7 cellular contexts compared by ENCODE assay signal in the genomic region with DNA sequence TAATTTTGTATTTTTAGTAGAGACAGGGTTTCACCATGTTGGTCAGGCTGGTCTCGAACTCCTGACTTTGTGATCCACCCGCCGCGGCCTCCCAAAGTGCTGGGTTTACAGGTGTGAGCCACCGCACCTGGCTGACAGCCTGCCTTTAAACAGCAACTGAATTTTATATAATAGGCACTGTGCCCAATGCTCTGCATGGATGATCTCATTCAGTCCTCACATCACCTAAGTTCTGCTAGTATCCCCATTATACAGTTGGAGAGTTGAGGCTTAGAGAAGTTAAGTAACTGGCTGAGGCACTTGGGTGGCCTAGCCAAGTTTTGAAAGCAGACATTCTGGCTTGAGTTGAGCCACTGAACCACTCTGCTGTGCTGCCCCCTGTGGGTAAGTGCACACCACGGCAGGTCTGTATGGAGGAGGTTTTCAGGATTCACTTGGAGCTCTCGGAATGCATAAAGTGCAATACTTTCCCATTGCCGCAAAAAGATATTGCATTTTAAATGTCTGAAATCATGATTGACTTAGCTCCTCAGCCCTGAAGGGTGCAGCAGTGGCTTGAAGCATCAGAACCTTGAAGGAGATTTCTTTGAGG.
A peak's percentile ranks its signal among the peaks of the same experiment; 100 is the strongest.
DNase-seq lines count a peak whose midpoint lies in the region; ATAC-seq and TF ChIP-seq lines count a peak whose summit lies in the region.

No MANE protein-coding gene starts in this region.

- H3K27ac ChIP-seq in MM.1S (ENCODE audit: low read length) (no peak overlapping the region), ovary (peak overlapping the region in 1 of 2 donors; percentile 66)

- TF ChIP-seq POLR2A in ovary (IDR thresholded peaks at IDR 0.05) = no peak

- H3K9ac ChIP-seq in MM.1S (ENCODE audit: low read length) = no peak overlapping the region

- ATAC-seq in GM19328 (IDR thresholded peaks at IDR 0.05; ENCODE audit: unreplicated experiment) = no peak
- ATAC-seq in GM19452 (IDR thresholded peaks at IDR 0.05; ENCODE audit: unreplicated experiment) = no peak

- no peaks in the 10 kb centered on the region for H3F3A ChIP-seq in MM.1S (ENCODE audit: insufficient read depth, low read length)

- no peak overlapping the region for H3K4me2 ChIP-seq in MM.1S (ENCODE audit: low read depth, low read length)

- no peak for TF ChIP-seq EP300 in ovary (IDR thresholded peaks at IDR 0.05)

- H3K27me3 ChIP-seq in MM.1S (replicated peaks; ENCODE audit: insufficient read depth, low read length) (no peaks in the 10 kb centered on the region), ovary (no peaks in the 10 kb centered on the region)

- H3K9me2 ChIP-seq in MM.1S (replicated peaks; ENCODE audit: insufficient read depth, low read length) = no peaks in the 10 kb centered on the region

- WGBS in ovary, 3 donors = 92 to 93% (median 93%) methylated on average over 8 of the region's 8 CpGs

- no peaks in the 10 kb centered on the region for H3K4me1 ChIP-seq in MM.1S (ENCODE audit: low read length)
- H3K4me1 ChIP-seq in ovary (ENCODE audit: insufficient read depth) = peaks cover 13% of the 10 kb centered on the region

- no peak overlapping the region for H2AFZ ChIP-seq in MM.1S (ENCODE audit: low read length)

- H4K20me1 ChIP-seq in MM.1S (ENCODE audit: insufficient read depth, low read length) = no peaks in the 10 kb centered on the region

- H3K79me2 ChIP-seq in MM.1S (ENCODE audit: low read length) = no peaks in the 10 kb centered on the region

- TF ChIP-seq CTCF in GM12864 (IDR thresholded peaks at IDR 0.05; ENCODE audit: low read depth, low read length, missing control alignments) (peak; percentile 59), MM.1S (IDR thresholded peaks at IDR 0.05; ENCODE audit: low read length) (peak; percentile 46), choroid plexus epithelial cell (conservative IDR thresholded peaks at IDR 0.05; ENCODE audit: low read depth, low read length) (peak; percentile 82), ovary (IDR thresholded peaks at IDR 0.05) (no peak)

- intact Hi-C loops in ovary (cut with DNase I) = no loop called here

- H3K36me3 ChIP-seq in MM.1S (replicated peaks; ENCODE audit: insufficient read depth, low read length) = no peaks in the 10 kb centered on the region
- no peaks in the 10 kb centered on the region for H3K36me3 ChIP-seq in ovary

- no peak overlapping the region for H3K4me3 ChIP-seq in GM12864 (ENCODE audit: low read depth, low read length)
- H3K4me3 ChIP-seq in MM.1S (ENCODE audit: low read length) = no peak overlapping the region
- H3K4me3 ChIP-seq in choroid plexus epithelial cell (ENCODE audit: low read depth, low read length) = no peak overlapping the region
- no peak overlapping the region for H3K4me3 ChIP-seq in ovary

- no peak for DNase-seq in GM12864 (ENCODE audit: low read depth)
- DNase-seq in MM.1S = no peak
- DNase-seq in choroid plexus epithelial cell (ENCODE audit: low read depth) = peak; percentile 65
- peak in 4 of 5 donors; percentile 25 to 49 (median 44) for DNase-seq in ovary
- no peak for DNase-seq in cerebellar nuclear complex (lab: John Stamatoyannopoulos, UW)

- H3K9me3 ChIP-seq in MM.1S (replicated peaks; ENCODE audit: insufficient read depth, low read length) (no peaks in the 10 kb centered on the region), ovary (no peaks in the 10 kb centered on the region)

Comparison
In these comparisons a context has a peak if more than half of its experiments do, and no peak if none do; other contexts are left out.
1. DNase-seq: peak in choroid plexus epithelial cell (single experiment) and ovary (4 of 5); none in GM12864 (single experiment), MM.1S (single experiment) and cerebellar nuclear complex (0 of 2).
2. CTCF ChIP-seq: peak in GM12864 (single experiment), MM.1S (single experiment) and choroid plexus epithelial cell (single experiment); none in ovary (0 of 3).